In genomic region chr1:19341201-19342076, GRCh38 we compare ENCODE assay signal across 8 cellular contexts. TPM values are rescaled to one million over a fixed set of nuclear protein-coding genes. Genes with fewer than 3 reads are reported as not detected.
DNase-seq lines count a peak whose midpoint lies in the region; ATAC-seq and TF ChIP-seq lines count a peak whose summit lies in the region.

No MANE protein-coding gene starts in this region.

- H3K27ac ChIP-seq in Peyer's patch, result no peak overlapping the region
- H3K27ac ChIP-seq in neuronal stem cell (replicated peaks; ENCODE audit: low read length), result no peak overlapping the region
- peak overlapping the region in 2 of 5 donors; percentile 4 to 41 for H3K27ac ChIP-seq in stomach

- H3K27me3 ChIP-seq in Peyer's patch, result no peaks in the 10 kb centered on the region
- H3K27me3 ChIP-seq in neuronal stem cell (ENCODE audit: control insufficient read depth in 3 of 3, insufficient read depth in 3 of 3, low read depth in 1 of 3, low read length in 3 of 3), result no peaks in the 10 kb centered on the region
- H3K27me3 ChIP-seq in stomach, result no peaks in the 10 kb centered on the region

- no peak overlapping the region for H2AFZ ChIP-seq in neuronal stem cell (ENCODE audit: low read length)

- no peaks in the 10 kb centered on the region for H3K9me3 ChIP-seq in Peyer's patch
- no peaks in the 10 kb centered on the region for H3K9me3 ChIP-seq in neuronal stem cell (replicated peaks in 1 of 2; ENCODE audit: control insufficient read depth in 2 of 2, insufficient read depth in 1 of 2, low read depth in 1 of 2, low read length in 2 of 2)
- no peaks in the 10 kb centered on the region for H3K9me3 ChIP-seq in stomach

- TF ChIP-seq EP300 in stomach (IDR thresholded peaks at IDR 0.05), result no peak

- H4K91ac ChIP-seq in neuronal stem cell (ENCODE audit: low read depth, low read length, poor library complexity), result no peak overlapping the region

- H4K8ac ChIP-seq in neuronal stem cell (ENCODE audit: low read depth, low read length), result no peak overlapping the region

- no peak overlapping the region for H3K23ac ChIP-seq in neuronal stem cell (ENCODE audit: low read depth, low read length, poor library complexity)

- H3K4me2 ChIP-seq in neuronal stem cell (ENCODE audit: insufficient read depth, low read length, poor library complexity, severe bottlenecking), result no peak overlapping the region

- no peak overlapping the region for H3K14ac ChIP-seq in neuronal stem cell (ENCODE audit: low read length)

- TF ChIP-seq POLR2A in Peyer's patch (IDR thresholded peaks at IDR 0.05), result no peak
- no peak for TF ChIP-seq POLR2A in stomach (IDR thresholded peaks at IDR 0.05)

- no peak overlapping the region for H2BK15ac ChIP-seq in neuronal stem cell (ENCODE audit: low read length)

- H3K4me3 ChIP-seq in HFF-Myc (replicated peaks; ENCODE audit: low read depth, low read length) (no peak overlapping the region), Peyer's patch (no peak overlapping the region), neuronal stem cell (ENCODE audit: low read length in 2 of 2) (peak overlapping the region in 1 of 2 donors; percentile 8), stomach (no peak overlapping the region)

- no peak overlapping the region for H2AK5ac ChIP-seq in neuronal stem cell (ENCODE audit: low read depth, low read length)

- peak overlapping the region; percentile 29 for H3K18ac ChIP-seq in neuronal stem cell (ENCODE audit: low read length)

- no peak overlapping the region for H2BK5ac ChIP-seq in neuronal stem cell (ENCODE audit: low read length)

- H3K4ac ChIP-seq in neuronal stem cell (ENCODE audit: low read length), result no peak overlapping the region

- no peak overlapping the region for H3K9ac ChIP-seq in neuronal stem cell (ENCODE audit: low read depth, low read length, poor library complexity)

- no peak overlapping the region for H2BK12ac ChIP-seq in neuronal stem cell (ENCODE audit: low read length)

- intact Hi-C loops in stomach (cut with DNase I; ENCODE audit: low total_unique reads), result loop anchor here (10.0 kb wide), 1 partner anchor 313 kb away; no protein-coding TSS in a partner anchor

- peak; percentile 87 for TF ChIP-seq CTCF in HFF-Myc (IDR thresholded peaks at IDR 0.05; ENCODE audit: low read depth, low read length, missing control alignments)
- TF ChIP-seq CTCF in Peyer's patch (IDR thresholded peaks at IDR 0.05), result peak; percentile 45 to 90 (median 83)
- TF ChIP-seq CTCF in stomach (IDR thresholded peaks at IDR 0.05), result peak in 5 of 7 experiments; percentile 67 to 95 (median 82)

- ATAC-seq in GM18520 (IDR thresholded peaks at IDR 0.05; ENCODE audit: unreplicated experiment), result no peak

- peaks cover 2% of the 10 kb centered on the region for H3K79me1 ChIP-seq in neuronal stem cell (ENCODE audit: low read depth, low read length)

- peaks cover 0 to 75% (median 0%) of the 10 kb centered on the region in 3 donors for H3K36me3 ChIP-seq in Peyer's patch
- peaks cover 30 to 68% of the 10 kb centered on the region in 2 donors for H3K36me3 ChIP-seq in neuronal stem cell (replicated peaks in 1 of 2; ENCODE audit: control insufficient read depth in 2 of 2, insufficient read depth in 2 of 2, low read length in 2 of 2)
- H3K36me3 ChIP-seq in stomach, result peaks cover 63 to 93% (median 86%) of the 10 kb centered on the region in 4 donors

- peak in 9 of 14 donors; percentile 8 to 57 (median 13) for DNase-seq in C1 segment of cervical spinal cord (lab: John Stamatoyannopoulos, UW)
- DNase-seq in HFF-Myc (ENCODE audit: extremely low read depth, low read depth), result peak; percentile 38
- DNase-seq in Peyer's patch, result peak; percentile 60 to 89 (median 80)
- DNase-seq in activated T-helper 1 cell treated with Interleukin-2 at 50 U/mL for 16 hours (ENCODE audit: low read depth), result peak; percentile 53
- DNase-seq in fibroblast of peridontal ligament (ENCODE audit: extremely low read depth), result peak; percentile 67
- peak; percentile 64 for DNase-seq in neuronal stem cell (ENCODE audit: low spot score)
- peak; percentile 74 for DNase-seq in stomach

- H3K4me1 ChIP-seq in Peyer's patch (peaks cover 0 to 13% (median 0%) of the 10 kb centered on the region in 4 donors), neuronal stem cell (ENCODE audit: control insufficient read depth in 2 of 2, insufficient read depth in 1 of 2, low read depth in 1 of 2, low read length in 2 of 2) (peaks cover 2 to 12% of the 10 kb centered on the region in 2 donors), stomach (peaks cover 3 to 44% (median 26%) of the 10 kb centered on the region in 4 donors)

- no peak overlapping the region for H2BK120ac ChIP-seq in neuronal stem cell (ENCODE audit: low read depth, low read length)

- WGBS in neuronal stem cell (ENCODE audit: extremely low coverage in 2 of 2, insufficient read length in 2 of 2, insufficient replicate concordance in 1 of 2), 2 donors, result no CpG with 5 or more reads among the region's 25 CpGs
- WGBS in stomach, 5 donors, result 61 to 65% (median 64%) methylated on average over 22 to 25 of the region's 25 CpGs

RNA-seq across cellular contexts. Expression of gene SLC66A1, which starts 29.3 kb away (rescaled TPM):
- total RNA-seq in Peyer's patch (10 to 100 TPM; 19.0 to 76.8 (median 45.0) TPM), stomach (10 to 100 TPM in 2 of 5 donors, 1 to 10 TPM in 3; 1.8 to 14.5 (median 9.1) TPM)
- polyA plus RNA-seq in neuronal stem cell (2013, experiment 1 of 2), result 11.4 TPM
- 11.4 TPM for polyA plus RNA-seq in neuronal stem cell (2013, experiment 2 of 2)
- 10 to 100 TPM; 10.1 to 11.9 (median 11.1) TPM for polyA plus RNA-seq in stomach

RNA-seq across cellular contexts. Expression of gene AKR7A2, which starts 29.5 kb away (rescaled TPM):
- total RNA-seq in Peyer's patch (100 to 1,000 TPM in 3 of 4 donors, 10 to 100 TPM in 1; 56.1 to 168 (median 137) TPM), stomach (100 to 1,000 TPM in 1 of 5 donors, 10 to 100 TPM in 3, not detected in 1; 18.7 to 108 (median 45.8) TPM)
- 43.2 TPM for polyA plus RNA-seq in neuronal stem cell (2013, experiment 1 of 2)
- polyA plus RNA-seq in neuronal stem cell (2013, experiment 2 of 2), result 43.8 TPM
- polyA plus RNA-seq in stomach, result 10 to 100 TPM; 33.4 to 71.2 (median 48.6) TPM

RNA-seq across cellular contexts. Expression of gene AKR7A3, which starts 52.9 kb away (rescaled TPM):
- total RNA-seq in Peyer's patch (100 to 1,000 TPM in 3 of 4 donors, 10 to 100 TPM in 1; 60.2 to 574 (median 416) TPM), stomach (100 to 1,000 TPM in 2 of 5 donors, 10 to 100 TPM in 3; 24.0 to 269 (median 86.9) TPM)
- 0.71 TPM for polyA plus RNA-seq in neuronal stem cell (2013, experiment 1 of 2)
- polyA plus RNA-seq in neuronal stem cell (2013, experiment 2 of 2), result 0.62 TPM
- 100 to 1,000 TPM; 142 to 510 (median 148) TPM for polyA plus RNA-seq in stomach

Comparison
In these comparisons a context has a peak if more than half of its experiments do, and no peak if none do; other contexts are left out.
1. DNase-seq: peak in every context shown above with its lines; median percentile 80 in Peyer's patch; 74 in stomach; 67 in fibroblast of peridontal ligament; 64 in neuronal stem cell; 53 in activated T-helper 1 cell treated with Interleukin-2 at 50 U/mL for 16 hours; 38 in HFF-Myc; 13 in C1 segment of cervical spinal cord.